Comparison of ENCODE assay signal across 17 cellular contexts in the genomic region with DNA sequence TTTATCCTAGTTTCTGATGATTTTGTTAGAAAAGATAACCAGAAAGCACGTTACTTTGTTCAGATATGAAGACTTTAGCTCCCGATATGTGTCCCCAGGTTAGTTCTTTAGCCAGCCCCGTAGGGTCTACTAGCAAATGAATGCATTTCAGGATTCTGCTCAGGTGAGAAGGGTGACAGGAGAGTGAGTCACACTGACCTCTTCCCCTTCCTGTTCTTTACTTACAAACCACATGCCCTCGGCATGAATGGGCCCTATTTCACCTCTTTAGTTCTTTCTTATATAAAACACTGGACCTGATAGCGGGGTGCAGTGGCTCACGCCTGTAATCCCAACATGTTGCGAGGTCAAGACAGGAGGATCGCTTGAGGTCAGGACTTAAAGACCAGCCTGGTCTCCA.
DNase-seq lines count a peak whose midpoint lies in the region; ATAC-seq lines count a peak whose summit lies in the region.
"Had no signal": no experiment of that assay in that cellular context is flagged by ENCODE, and none has a peak within 500 bp of the region (broad histone marks: within the 10 kb centered on the region; RNA-seq: fewer than 3 reads in every experiment).

No MANE protein-coding gene starts in this region.

- H3K27ac ChIP-seq in skeletal muscle tissue (ENCODE audit: low read depth, low read length): peak overlapping the region; percentile 68
- H3K27ac ChIP-seq: SJSA1, thyroid gland had no signal

- no peaks in the 10 kb centered on the region for H3K36me3 Mint-ChIP-seq in activated CD4-positive, alpha-beta T cell treated with anti-CD3 and anti-CD28 coated beads, Interleukin-2, amount 10 ng/mL, durations not matched to agents 24 days and 14 days (ENCODE audit: low read depth)
- H3K36me3 Mint-ChIP-seq in activated naive CD8-positive, alpha-beta T cell treated with anti-CD3 and anti-CD28 coated beads, Interleukin-2, amount 50 U/mL, for 24 hours (ENCODE audit: low read depth): no peaks in the 10 kb centered on the region
- H3K36me3 Mint-ChIP-seq: activated naive CD4-positive, alpha-beta T cell treated with anti-CD3 and anti-CD28 coated beads, Interleukin-2, amount 50 U/mL, for 24 hours had no signal

- H3K27ac Mint-ChIP-seq in activated CD4-positive, alpha-beta T cell treated with anti-CD3 and anti-CD28 coated beads, Interleukin-2, amount 10 ng/mL, durations not matched to agents 24 days and 14 days: no peak overlapping the region
- H3K27ac Mint-ChIP-seq in activated naive CD8-positive, alpha-beta T cell treated with anti-CD3 and anti-CD28 coated beads, Interleukin-2, amount 50 U/mL, for 24 hours: no peak overlapping the region
- H3K27ac Mint-ChIP-seq: activated naive CD4-positive, alpha-beta T cell treated with anti-CD3 and anti-CD28 coated beads, Interleukin-2, amount 50 U/mL, for 24 hours had no signal

- intact Hi-C loops in activated CD4-positive, alpha-beta T cell treated with anti-CD3 and anti-CD28 coated beads, Interleukin-2, amount 10 ng/mL, durations not matched to agents 24 days and 14 days (cut with micrococcal nuclease): no loop called here

- peaks cover 19% of the 10 kb centered on the region for H3K4me1 Mint-ChIP-seq in activated CD4-positive, alpha-beta T cell treated with anti-CD3 and anti-CD28 coated beads, Interleukin-2, amount 10 ng/mL, durations not matched to agents 24 days and 14 days
- H3K4me1 Mint-ChIP-seq in activated naive CD8-positive, alpha-beta T cell treated with anti-CD3 and anti-CD28 coated beads, Interleukin-2, amount 50 U/mL, for 24 hours: peaks cover 19% of the 10 kb centered on the region

- no peaks in the 10 kb centered on the region for H3K9me3 ChIP-seq in skeletal muscle tissue (ENCODE audit: control insufficient read depth in 3 of 3, low read length in 3 of 3)
- H3K9me3 ChIP-seq: Caco-2, SJSA1, thyroid gland had no signal

- peak overlapping the region in 1 of 3 donors; percentile 18 for H3K4me3 ChIP-seq in skeletal muscle tissue (ENCODE audit: low read length in 3 of 3)
- H3K4me3 ChIP-seq: SJSA1, thyroid gland had no signal

- no peaks in the 10 kb centered on the region for H3K9me3 Mint-ChIP-seq in activated CD4-positive, alpha-beta T cell treated with anti-CD3 and anti-CD28 coated beads, Interleukin-2, amount 10 ng/mL, durations not matched to agents 24 days and 14 days
- no peaks in the 10 kb centered on the region for H3K9me3 Mint-ChIP-seq in activated naive CD8-positive, alpha-beta T cell treated with anti-CD3 and anti-CD28 coated beads, Interleukin-2, amount 50 U/mL, for 24 hours
- H3K9me3 Mint-ChIP-seq: activated naive CD4-positive, alpha-beta T cell treated with anti-CD3 and anti-CD28 coated beads, Interleukin-2, amount 50 U/mL, for 24 hours; nephron had no signal

- ATAC-seq in HG02870 (IDR thresholded peaks at IDR 0.05; ENCODE audit: unreplicated experiment): peak; percentile 52
- ATAC-seq in activated naive CD8-positive, alpha-beta T cell treated with anti-CD3 and anti-CD28 coated beads, Interleukin-2, amount 50 U/mL, for 24 hours: peak; percentile 85
- ATAC-seq: sciatic nerve had no signal

- no peaks in the 10 kb centered on the region for H3K36me3 ChIP-seq in skeletal muscle tissue (ENCODE audit: control insufficient read depth in 3 of 3, insufficient read depth in 3 of 3, low read length in 3 of 3)
- H3K36me3 ChIP-seq: SJSA1, thyroid gland had no signal

- DNase-seq in activated CD4-positive, alpha-beta T cell treated with anti-CD3 and anti-CD28 coated beads, Interleukin-2, amount 10 ng/mL, durations not matched to agents 24 days and 14 days: peak; percentile 63
- no peak for DNase-seq in activated CD4-positive, alpha-beta T cell treated with anti-CD3 and anti-CD28 coated beads, Interleukin-2, amount 50 U/mL, for 1 hour
- DNase-seq in activated naive CD8-positive, alpha-beta T cell treated with anti-CD3 and anti-CD28 coated beads, Interleukin-2, amount 50 U/mL, for 24 hours: no peak
- no peak for DNase-seq in T1000 (lab: John Stamatoyannopoulos, UW)
- no peak for DNase-seq in NCI-H2029 treated with DMSO at 0.1 percent for 48 hours (lab: John Stamatoyannopoulos, UW)
- no peak for DNase-seq in cerebellar nuclear complex (lab: John Stamatoyannopoulos, UW)
- DNase-seq: Caco-2, left cardiac atrium, MV-4-11, NCI-H510A, thyroid gland had no signal

- H3K27me3 ChIP-seq in skeletal muscle tissue (ENCODE audit: control insufficient read depth in 3 of 3, insufficient read depth in 3 of 3, low read length in 3 of 3): no peaks in the 10 kb centered on the region
- H3K27me3 ChIP-seq: SJSA1, thyroid gland had no signal

- H3K4me1 ChIP-seq in skeletal muscle tissue (ENCODE audit: control insufficient read depth in 3 of 3, insufficient read depth in 3 of 3, low read length in 3 of 3): peaks cover 34 to 51% (median 35%) of the 10 kb centered on the region in 3 donors
- H3K4me1 ChIP-seq: SJSA1, thyroid gland had no signal

- peaks cover 9% of the 10 kb centered on the region for H3K27me3 Mint-ChIP-seq in activated CD4-positive, alpha-beta T cell treated with anti-CD3 and anti-CD28 coated beads, Interleukin-2, amount 10 ng/mL, durations not matched to agents 24 days and 14 days
- H3K27me3 Mint-ChIP-seq in activated naive CD8-positive, alpha-beta T cell treated with anti-CD3 and anti-CD28 coated beads, Interleukin-2, amount 50 U/mL, for 24 hours: peaks cover 2% of the 10 kb centered on the region
- H3K27me3 Mint-ChIP-seq: activated naive CD4-positive, alpha-beta T cell treated with anti-CD3 and anti-CD28 coated beads, Interleukin-2, amount 50 U/mL, for 24 hours had no signal

- H3K4me3 Mint-ChIP-seq in activated CD4-positive, alpha-beta T cell treated with anti-CD3 and anti-CD28 coated beads, Interleukin-2, amount 10 ng/mL, durations not matched to agents 24 days and 14 days: no peak overlapping the region
- no peak overlapping the region for H3K4me3 Mint-ChIP-seq in activated naive CD8-positive, alpha-beta T cell treated with anti-CD3 and anti-CD28 coated beads, Interleukin-2, amount 50 U/mL, for 24 hours
- H3K4me3 Mint-ChIP-seq: activated naive CD4-positive, alpha-beta T cell treated with anti-CD3 and anti-CD28 coated beads, Interleukin-2, amount 50 U/mL, for 24 hours; nephron had no signal

- H3K9ac ChIP-seq in skeletal muscle tissue (ENCODE audit: low read depth in 1 of 3, low read length in 3 of 3): peak overlapping the region in 1 of 3 donors; percentile 34
